ENCODE assay signal across 1 cellular context in the genomic region with DNA sequence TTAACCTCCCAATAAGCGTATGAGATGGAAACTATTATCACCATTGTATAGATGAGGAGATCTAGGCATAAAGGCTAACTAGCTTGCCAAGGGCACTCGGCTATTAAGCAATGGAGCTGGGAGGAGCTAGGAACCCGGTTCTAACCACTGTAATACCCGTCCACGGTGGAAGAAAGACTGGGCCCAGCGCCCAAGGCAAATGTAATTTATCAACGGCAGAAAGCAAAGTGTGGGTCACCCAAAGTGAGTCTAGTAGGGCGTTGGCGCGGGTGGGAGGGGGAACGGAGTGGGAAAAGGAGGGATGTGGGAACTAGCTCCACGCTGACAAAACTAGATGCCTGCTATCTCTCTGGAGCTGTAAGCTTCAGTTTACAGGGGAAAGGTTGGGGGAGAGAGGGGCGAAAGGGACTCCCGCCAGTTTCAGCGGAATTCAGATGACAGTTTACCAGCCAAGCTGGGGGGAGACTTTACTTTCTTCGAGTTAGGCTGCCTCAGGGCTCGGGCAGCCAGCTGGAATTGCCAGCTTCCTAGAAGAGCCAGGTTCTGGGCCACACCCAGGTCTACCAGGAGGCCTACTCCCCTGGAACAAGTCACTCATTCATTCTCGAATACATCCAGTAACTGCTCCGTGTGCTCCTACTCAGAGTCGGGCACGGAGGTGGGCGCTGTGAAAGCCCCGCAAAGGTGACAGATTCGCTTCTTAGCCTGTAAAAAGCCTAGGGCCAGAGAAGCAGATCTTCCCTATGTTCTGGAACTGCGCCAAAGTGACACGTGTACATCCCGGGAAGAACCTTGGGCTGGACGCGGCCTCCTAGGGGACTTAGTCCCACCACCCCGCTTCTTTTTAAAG.
TF ChIP-seq lines count a peak whose summit lies in the region.

No MANE protein-coding gene starts in this region.

TF ChIP-seq in SK-N-SH, 30 proteins besides CTCF, POLR2A, EP300 and RAD21:
- TF ChIP-seq, protein P1, sequence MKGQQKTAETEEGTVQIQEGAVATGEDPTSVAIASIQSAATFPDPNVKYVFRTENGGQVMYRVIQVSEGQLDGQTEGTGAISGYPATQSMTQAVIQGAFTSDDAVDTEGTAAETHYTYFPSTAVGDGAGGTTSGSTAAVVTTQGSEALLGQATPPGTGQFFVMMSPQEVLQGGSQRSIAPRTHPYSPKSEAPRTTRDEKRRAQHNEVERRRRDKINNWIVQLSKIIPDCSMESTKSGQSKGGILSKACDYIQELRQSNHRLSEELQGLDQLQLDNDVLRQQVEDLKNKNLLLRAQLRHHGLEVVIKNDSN (IDR thresholded peaks at IDR 0.05; ENCODE audit: borderline replicate concordance, low read depth), result no peak
- TF ChIP-seq RFX5 (IDR thresholded peaks at IDR 0.05; ENCODE audit: low read length) (no peak), PBX3 (IDR thresholded peaks at IDR 0.05) (no peak), ELF1 (IDR thresholded peaks at IDR 0.05) (no peak), MXI1 (IDR thresholded peaks at IDR 0.05; ENCODE audit: low read depth, low read length) (peak; percentile 72; the same call in 1 of the 2 replicates), NFIC (IDR thresholded peaks at IDR 0.05; ENCODE audit: borderline replicate concordance) (peak; percentile 60; the same call in 1 of the 2 replicates), SIN3A (IDR thresholded peaks at IDR 0.05; ENCODE audit: borderline replicate concordance, low read depth, low read length) (no peak), MEF2A (IDR thresholded peaks at IDR 0.05; ENCODE audit: borderline replicate concordance, low read depth) (no peak), NRF1 (IDR thresholded peaks at IDR 0.05; ENCODE audit: low read depth, low read length) (no peak)
- TF ChIP-seq, protein P2, sequence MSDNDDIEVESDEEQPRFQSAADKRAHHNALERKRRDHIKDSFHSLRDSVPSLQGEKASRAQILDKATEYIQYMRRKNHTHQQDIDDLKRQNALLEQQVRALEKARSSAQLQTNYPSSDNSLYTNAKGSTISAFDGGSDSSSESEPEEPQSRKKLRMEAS (IDR thresholded peaks at IDR 0.05; ENCODE audit: low read depth), result peak; percentile 65; the same call in 1 of the 2 replicates
- TF ChIP-seq, protein P3, sequence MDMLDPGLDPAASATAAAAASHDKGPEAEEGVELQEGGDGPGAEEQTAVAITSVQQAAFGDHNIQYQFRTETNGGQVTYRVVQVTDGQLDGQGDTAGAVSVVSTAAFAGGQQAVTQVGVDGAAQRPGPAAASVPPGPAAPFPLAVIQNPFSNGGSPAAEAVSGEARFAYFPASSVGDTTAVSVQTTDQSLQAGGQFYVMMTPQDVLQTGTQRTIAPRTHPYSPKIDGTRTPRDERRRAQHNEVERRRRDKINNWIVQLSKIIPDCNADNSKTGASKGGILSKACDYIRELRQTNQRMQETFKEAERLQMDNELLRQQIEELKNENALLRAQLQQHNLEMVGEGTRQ (IDR thresholded peaks at IDR 0.05; ENCODE audit: borderline replicate concordance, low read depth, low read length), result no peak
